Comparison of ENCODE assay signal across 9 cellular contexts in the genomic region with DNA sequence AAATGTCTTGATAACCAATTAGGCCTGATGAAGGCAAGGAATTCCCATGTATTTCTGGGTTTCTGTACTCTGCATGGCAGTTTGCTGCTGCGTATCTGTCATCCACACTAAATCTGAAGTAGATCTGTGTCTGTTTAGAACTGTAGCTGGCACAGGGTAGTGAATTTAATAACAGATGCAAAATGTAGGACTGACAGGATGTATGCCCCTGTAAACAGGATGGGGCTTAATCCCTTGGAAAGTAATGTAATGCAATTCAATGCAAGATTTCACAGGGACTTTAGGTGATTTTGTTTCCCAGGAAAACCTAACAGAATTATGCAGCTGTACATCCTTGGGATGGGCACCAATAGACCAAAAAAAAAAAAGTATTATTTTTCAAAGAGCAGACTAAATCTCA.
"Had no signal": no experiment of that assay in that cellular context is flagged by ENCODE, and none has a peak within 500 bp of the region (broad histone marks: within the 10 kb centered on the region; RNA-seq: fewer than 3 reads in every experiment).

No MANE protein-coding gene starts in this region.

- H3K27ac ChIP-seq: GM23248 had no signal

- DNase-seq: GM23248, GOT3, H7, H9, HCEC 1CT, HFFc6 had no signal

- ATAC-seq: GM23338, HCT116 had no signal

- H3K36me3 ChIP-seq: HAP-1 had no signal

- H3K9ac ChIP-seq: GM23248 had no signal

- H3K4me3 ChIP-seq: GM23248, GM23338, HAP-1 had no signal

- H3K4me2 ChIP-seq: GM23338 had no signal

- H3K4me1 ChIP-seq: HAP-1 had no signal

- H3K9me3 ChIP-seq: HAP-1 had no signal

- H2AFZ ChIP-seq: GM23248, GM23338 had no signal
